ENCODE assay signal across 8 cellular contexts in genomic region chr20:32521780-32522524, GRCh38.
A peak's percentile ranks its signal among the peaks of the same experiment; 100 is the strongest.
DNase-seq lines count a peak whose midpoint lies in the region; ATAC-seq, FAIRE-seq and TF ChIP-seq lines count a peak whose summit lies in the region.

No MANE protein-coding gene starts in this region.

- TF ChIP-seq POLR2A in gastroesophageal sphincter (IDR thresholded peaks at IDR 0.05) (no peak), lower leg skin (IDR thresholded peaks at IDR 0.05) (no peak)

- H3K9me3 ChIP-seq in RWPE2 (ENCODE audit: severe bottlenecking): no peaks in the 10 kb centered on the region
- H3K9me3 ChIP-seq in gastroesophageal sphincter: no peaks in the 10 kb centered on the region
- H3K9me3 ChIP-seq in pancreas: no peaks in the 10 kb centered on the region

- no peak for FAIRE-seq in pancreas (lab: Jason Lieb, UNC)

- no peaks in the 10 kb centered on the region for H3K36me3 ChIP-seq in RWPE2 (ENCODE audit: low read depth)
- peaks cover 0 to 13% of the 10 kb centered on the region in 2 donors for H3K36me3 ChIP-seq in gastroesophageal sphincter
- H3K36me3 ChIP-seq in pancreas: no peaks in the 10 kb centered on the region

- no peak overlapping the region for H3K4me3 ChIP-seq in Jurkat, Clone E6-1 (ENCODE audit: low read length)
- H3K4me3 ChIP-seq in RWPE2 (ENCODE audit: severe bottlenecking) (no peak overlapping the region), gastroesophageal sphincter (no peak overlapping the region), pancreas (no peak overlapping the region), lower leg skin (ENCODE audit: low read depth, poor library complexity, severe bottlenecking) (no peak overlapping the region)

- TF ChIP-seq CTCF in RWPE2 (IDR thresholded peaks at IDR 0.05; ENCODE audit: poor library complexity, severe bottlenecking) (peak; percentile 99), gastroesophageal sphincter (IDR thresholded peaks at IDR 0.05) (peak in 3 of 4 experiments; percentile 79 to 93 (median 89)), pancreas (IDR thresholded peaks at IDR 0.05) (peak; percentile 73 to 85 (median 80)), lower leg skin (IDR thresholded peaks at IDR 0.05) (no peak)

- 60% methylated on average over 1 of the region's 15 CpGs; no CpG with 5 or more reads in 1 of the 2 donors for WGBS in gastroesophageal sphincter (ENCODE audit: low coverage in 1 of 2), 2 donors
- WGBS in pancreas, 2 donors: 18 to 23% methylated on average over 15 of the region's 15 CpGs
- WGBS in lower leg skin, 2 donors: 18% methylated on average over 15 of the region's 15 CpGs

- ATAC-seq in RWPE2 (ENCODE audit: low read depth) (peak; percentile 86), gastroesophageal sphincter (peak; percentile 55), pancreas (peak; percentile 74 to 91 (median 87)), HG03025 (IDR thresholded peaks at IDR 0.05; ENCODE audit: low FRiP score, unreplicated experiment) (no peak)

- intact Hi-C loops in pancreas (cut with DNase I) (loop anchor here (2.0 to 10.0 kb wide), 3 partner anchors 123 to 131 kb away; no protein-coding TSS in a partner anchor), lower leg skin (cut with DNase I; ENCODE audit: low total_unique reads) (loop anchor here (2.0 kb wide), 1 partner anchor 131 kb away; no protein-coding TSS in a partner anchor)

- DNase-seq in EL (peak; percentile 54), RWPE2 (ENCODE audit: low spot score) (no peak), pancreas (peak; percentile 55 to 90 (median 80)), lower leg skin (ENCODE audit: low spot score in 2 of 2) (no peak)
- peak; percentile 51 for DNase-seq in Jurkat, Clone E6-1 (ENCODE audit: low read depth, low spot score)
- DNase-seq in activated naive CD4-positive, alpha-beta T cell treated with Interleukin-2 at 50 U/mL for 16 hours: peak; percentile 76

- H3K27me3 ChIP-seq in RWPE2 (ENCODE audit: insufficient read depth, poor library complexity, severe bottlenecking) (no peaks in the 10 kb centered on the region), gastroesophageal sphincter (no peaks in the 10 kb centered on the region), pancreas (no peaks in the 10 kb centered on the region)

- no peak for TF ChIP-seq EP300 in gastroesophageal sphincter (IDR thresholded peaks at IDR 0.05)

- H3K27ac ChIP-seq in RWPE2 (ENCODE audit: poor library complexity, severe bottlenecking) (no peak overlapping the region), gastroesophageal sphincter (no peak overlapping the region), pancreas (no peak overlapping the region)

- H3K4me1 ChIP-seq in RWPE2 (ENCODE audit: insufficient read depth, poor library complexity, severe bottlenecking) (no peaks in the 10 kb centered on the region), gastroesophageal sphincter (peaks cover 0 to 38% (median 4%) of the 10 kb centered on the region in 3 donors), pancreas (peaks cover 4 to 22% (median 6%) of the 10 kb centered on the region in 3 donors)

Comparison
In these comparisons a context has a peak if more than half of its experiments do, and no peak if none do; other contexts are left out.
1. DNase-seq: peak in EL (single experiment), Jurkat, Clone E6-1 (single experiment), activated naive CD4-positive, alpha-beta T cell treated with Interleukin-2 at 50 U/mL for 16 hours (single experiment) and pancreas (6 of 6); none in RWPE2 (single experiment) and lower leg skin (0 of 2).
2. CTCF ChIP-seq: peak in RWPE2 (single experiment), gastroesophageal sphincter (3 of 4) and pancreas (4 of 4); none in lower leg skin (0 of 3).